Comparison of ENCODE assay signal across 12 cellular contexts in the genomic region with DNA sequence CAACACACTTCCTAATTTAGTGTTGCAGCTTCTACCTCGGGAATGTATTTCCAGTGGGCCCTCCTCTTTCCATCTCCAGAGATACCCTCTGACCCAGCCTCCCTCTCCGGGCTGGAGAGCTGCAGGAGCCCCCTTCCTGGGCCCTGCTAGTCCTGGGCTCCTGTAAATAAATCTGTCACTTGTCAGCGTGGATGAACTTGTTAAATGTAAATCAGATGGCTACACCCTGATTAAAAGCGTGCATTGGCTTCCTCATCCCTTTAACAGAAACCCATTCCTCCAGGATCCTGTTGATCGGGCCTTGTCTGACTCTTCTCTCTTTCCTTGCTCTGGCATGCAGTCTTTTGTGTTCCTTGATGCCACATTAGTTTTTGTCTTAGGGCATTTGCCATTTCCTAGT. TPM values are rescaled to one million over a fixed set of nuclear protein-coding genes. Genes with fewer than 3 reads are reported as not detected.
A peak's percentile ranks its signal among the peaks of the same experiment; 100 is the strongest.
DNase-seq lines count a peak whose midpoint lies in the region; ATAC-seq and TF ChIP-seq lines count a peak whose summit lies in the region.
"Had no signal": no experiment of that assay in that cellular context is flagged by ENCODE, and none has a peak within 500 bp of the region (broad histone marks: within the 10 kb centered on the region; RNA-seq: fewer than 3 reads in every experiment).

No MANE protein-coding gene starts in this region.

- H3K36me3 ChIP-seq in mesenchymal stem cell (ENCODE audit: control insufficient read depth in 1 of 2, insufficient read depth in 2 of 2, low read depth in 1 of 2, low read length in 2 of 2) = peaks cover 0 to 7% of the 10 kb centered on the region in 2 experiments
- H3K36me3 ChIP-seq in transverse colon = no peaks in the 10 kb centered on the region
- no peaks in the 10 kb centered on the region for H3K36me3 ChIP-seq in left lung
- H3K36me3 ChIP-seq in brain microvascular endothelial cell (replicated peaks) = no peaks in the 10 kb centered on the region

- no peak overlapping the region for H4K8ac ChIP-seq in mesenchymal stem cell (ENCODE audit: low read length)

- peaks cover 2% of the 10 kb centered on the region for H3K79me1 ChIP-seq in mesenchymal stem cell (replicated peaks; ENCODE audit: low read length, poor library complexity, severe bottlenecking)

- no peak overlapping the region for H2BK5ac ChIP-seq in mesenchymal stem cell (ENCODE audit: low read depth, low read length, poor library complexity, severe bottlenecking)

- H3K9me3 ChIP-seq in mesenchymal stem cell (ENCODE audit: control insufficient read depth, low read length) (no peaks in the 10 kb centered on the region), transverse colon (no peaks in the 10 kb centered on the region), left lung (no peaks in the 10 kb centered on the region)

- CTCF ChIA-PET in activated CD8-positive, alpha-beta T cell treated with anti-CD3 and anti-CD28 coated beads, Interleukin-2, amount 10 ng/mL, durations not matched to agents 7 days and 5 days (lab: Charles Lee) = no interaction called here

- H3K18ac ChIP-seq in mesenchymal stem cell (ENCODE audit: low read depth in 1 of 2, low read length in 2 of 2) = peak overlapping the region in 1 of 2 experiments; percentile 40

- no peaks in the 10 kb centered on the region for H3K9me3 Mint-ChIP-seq in activated naive CD4-positive, alpha-beta T cell treated with anti-CD3 and anti-CD28 coated beads, Interleukin-2, amount 50 U/mL, for 24 hours
- H3K9me3 Mint-ChIP-seq in activated naive CD4-positive, alpha-beta T cell treated with anti-CD3 and anti-CD28 coated beads, Interleukin-2, amount 50 U/mL, for 72 hours = no peaks in the 10 kb centered on the region
- H3K9me3 Mint-ChIP-seq in activated CD8-positive, alpha-beta T cell treated with anti-CD3 and anti-CD28 coated beads, Interleukin-2, amount 10 ng/mL, durations not matched to agents 7 days and 5 days (ENCODE audit: insufficient read depth) = no peaks in the 10 kb centered on the region

- H2AK5ac ChIP-seq in mesenchymal stem cell (ENCODE audit: low read length, severe bottlenecking) = peak overlapping the region; percentile 86

- in situ Hi-C loops in transverse colon (cut with MboI; ENCODE audit: low pct_ligation_motif_present in 1 of 4, low pct_unique_long_range_greater_than_20kb in 1 of 4, low sequenced_read_pairs in 3 of 4) (loop anchor here in 1 of 4 donors (25.0 kb wide), 1 partner anchor 163 kb away; no protein-coding TSS in a partner anchor), brain microvascular endothelial cell (cut with HindIII; ENCODE audit: low pct_ligation_motif_present, low sequenced_read_pairs) (no loop called here)

- 89% methylated on average over 5 of the region's 5 CpGs for WGBS in mesenchymal stem cell
- 73 to 80% methylated on average over 4 to 5 of the region's 5 CpGs for WGBS in transverse colon (ENCODE audit: low coverage in 1 of 2), 2 donors

- no peak for TF ChIP-seq CTCF in transverse colon (IDR thresholded peaks at IDR 0.05)
- TF ChIP-seq CTCF in left lung (IDR thresholded peaks at IDR 0.05) = no peak
- TF ChIP-seq CTCF in brain microvascular endothelial cell (IDR thresholded peaks at IDR 0.05; ENCODE audit: low read depth, low read length, missing control alignments) = no peak

- peak overlapping the region in 1 of 2 experiments; percentile 59 for H3K23ac ChIP-seq in mesenchymal stem cell (ENCODE audit: low read length in 2 of 2)

- peak overlapping the region; percentile 73 for H3K4me3 Mint-ChIP-seq in activated naive CD4-positive, alpha-beta T cell treated with anti-CD3 and anti-CD28 coated beads, Interleukin-2, amount 50 U/mL, for 24 hours
- H3K4me3 Mint-ChIP-seq in activated CD8-positive, alpha-beta T cell treated with anti-CD3 and anti-CD28 coated beads, Interleukin-2, amount 10 ng/mL, durations not matched to agents 7 days and 5 days = peak overlapping the region; percentile 85

- no peak overlapping the region for H2BK15ac ChIP-seq in mesenchymal stem cell (ENCODE audit: low read depth, poor library complexity, severe bottlenecking)

- H3K36me3 Mint-ChIP-seq in activated naive CD4-positive, alpha-beta T cell treated with anti-CD3 and anti-CD28 coated beads, Interleukin-2, amount 50 U/mL, for 24 hours = no peaks in the 10 kb centered on the region
- H3K36me3 Mint-ChIP-seq in activated naive CD4-positive, alpha-beta T cell treated with anti-CD3 and anti-CD28 coated beads, Interleukin-2, amount 50 U/mL, for 72 hours = peaks cover 0 to 5% of the 10 kb centered on the region in 2 donors
- H3K36me3 Mint-ChIP-seq in activated CD8-positive, alpha-beta T cell treated with anti-CD3 and anti-CD28 coated beads, Interleukin-2, amount 10 ng/mL, durations not matched to agents 7 days and 5 days (ENCODE audit: low read depth) = peaks cover 20% of the 10 kb centered on the region

- H4K91ac ChIP-seq in mesenchymal stem cell (ENCODE audit: low read length) = no peak overlapping the region

- H3K4me1 ChIP-seq in mesenchymal stem cell (ENCODE audit: control insufficient read depth, insufficient read depth, low read depth, low read length) = peaks cover 24% of the 10 kb centered on the region
- H3K4me1 ChIP-seq in transverse colon = peaks cover 4 to 28% (median 16%) of the 10 kb centered on the region in 4 donors
- H3K4me1 ChIP-seq in left lung = peaks cover 6 to 28% of the 10 kb centered on the region in 2 donors

- peak overlapping the region; percentile 89 for H3K27ac Mint-ChIP-seq in activated naive CD4-positive, alpha-beta T cell treated with anti-CD3 and anti-CD28 coated beads, Interleukin-2, amount 50 U/mL, for 24 hours
- H3K27ac Mint-ChIP-seq in activated naive CD4-positive, alpha-beta T cell treated with anti-CD3 and anti-CD28 coated beads, Interleukin-2, amount 50 U/mL, for 72 hours = no peak overlapping the region
- peak overlapping the region; percentile 5 for H3K27ac Mint-ChIP-seq in activated CD8-positive, alpha-beta T cell treated with anti-CD3 and anti-CD28 coated beads, Interleukin-2, amount 10 ng/mL, durations not matched to agents 7 days and 5 days

- no peaks in the 10 kb centered on the region for H3K27me3 Mint-ChIP-seq in activated naive CD4-positive, alpha-beta T cell treated with anti-CD3 and anti-CD28 coated beads, Interleukin-2, amount 50 U/mL, for 24 hours
- H3K27me3 Mint-ChIP-seq in activated CD8-positive, alpha-beta T cell treated with anti-CD3 and anti-CD28 coated beads, Interleukin-2, amount 10 ng/mL, durations not matched to agents 7 days and 5 days (ENCODE audit: low read depth) = no peaks in the 10 kb centered on the region

- H3K4me3 ChIP-seq in mesenchymal stem cell (ENCODE audit: insufficient read depth in 1 of 2, low read depth in 1 of 2, low read length in 2 of 2) (no peak overlapping the region), transverse colon (no peak overlapping the region), left lung (no peak overlapping the region), brain microvascular endothelial cell (ENCODE audit: low read depth, low read length) (no peak overlapping the region)

- no peak overlapping the region for H2AFZ ChIP-seq in mesenchymal stem cell (ENCODE audit: low read depth, low read length)

- peaks cover 42% of the 10 kb centered on the region for H3K4me1 Mint-ChIP-seq in activated naive CD4-positive, alpha-beta T cell treated with anti-CD3 and anti-CD28 coated beads, Interleukin-2, amount 50 U/mL, for 24 hours
- peaks cover 48% of the 10 kb centered on the region for H3K4me1 Mint-ChIP-seq in activated CD8-positive, alpha-beta T cell treated with anti-CD3 and anti-CD28 coated beads, Interleukin-2, amount 10 ng/mL, durations not matched to agents 7 days and 5 days (ENCODE audit: low read depth)

- no peak for TF ChIP-seq POLR2A in transverse colon (IDR thresholded peaks at IDR 0.05)

- no peak for TF ChIP-seq EP300 in transverse colon (IDR thresholded peaks at IDR 0.05; ENCODE audit: low read depth)

- H3K27ac ChIP-seq in mesenchymal stem cell (ENCODE audit: low read length, poor library complexity, severe bottlenecking) (peak overlapping the region; percentile 44), transverse colon (peak overlapping the region; percentile 10 to 99 (median 60)), left lung (no peak overlapping the region), brain microvascular endothelial cell (no peak overlapping the region)
- H3K27ac ChIP-seq: epithelial cell of prostate had no signal

- intact Hi-C loops in transverse colon (cut with DNase I; ENCODE audit: low total_unique reads) (no loop called here), left lung (cut with DNase I) (no loop called here)

- H3K4me2 ChIP-seq in mesenchymal stem cell (ENCODE audit: low read length, poor library complexity, severe bottlenecking) = no peak overlapping the region

- no peak overlapping the region for H2BK120ac ChIP-seq in mesenchymal stem cell (ENCODE audit: low read depth, low read length)

- H3K27me3 ChIP-seq in mesenchymal stem cell (ENCODE audit: control insufficient read depth in 1 of 2, insufficient read depth in 1 of 2, low read length in 2 of 2) (no peaks in the 10 kb centered on the region), transverse colon (no peaks in the 10 kb centered on the region), left lung (no peaks in the 10 kb centered on the region), brain microvascular endothelial cell (replicated peaks) (no peaks in the 10 kb centered on the region)

- ATAC-seq in activated naive CD4-positive, alpha-beta T cell treated with anti-CD3 and anti-CD28 coated beads, Interleukin-2, amount 50 U/mL, for 72 hours = no peak
- no peak for ATAC-seq in activated CD8-positive, alpha-beta T cell treated with anti-CD3 and anti-CD28 coated beads, Interleukin-2, amount 10 ng/mL, durations not matched to agents 7 days and 5 days
- no peak for ATAC-seq in left lung

- no peak for DNase-seq in activated naive CD4-positive, alpha-beta T cell treated with anti-CD3 and anti-CD28 coated beads, Interleukin-2, amount 50 U/mL, for 72 hours (ENCODE audit: low spot score in 2 of 2)
- DNase-seq in activated CD8-positive, alpha-beta T cell treated with anti-CD3 and anti-CD28 coated beads, Interleukin-2, amount 10 ng/mL, durations not matched to agents 7 days and 5 days = no peak
- DNase-seq in mesenchymal stem cell = no peak
- DNase-seq in transverse colon = no peak
- no peak for DNase-seq in left lung
- DNase-seq in kidney glomerular epithelial cell (lab: John Stamatoyannopoulos, UW) = no peak
- DNase-seq in brain microvascular endothelial cell = no peak
- DNase-seq: activated CD4-positive, CD25-positive, alpha-beta regulatory T cell; NCI-H1417 treated with DMSO at 0.1 percent for 48 hours; substantia nigra had no signal

- no peak overlapping the region for H3K9ac ChIP-seq in mesenchymal stem cell (ENCODE audit: low read length)

- H2BK12ac ChIP-seq in mesenchymal stem cell (ENCODE audit: low read length in 2 of 2) = no peak overlapping the region

- no peak overlapping the region for H3K4ac ChIP-seq in mesenchymal stem cell (ENCODE audit: low read depth in 1 of 2, low read length in 2 of 2)

- POLR2A ChIA-PET in activated CD8-positive, alpha-beta T cell treated with anti-CD3 and anti-CD28 coated beads, Interleukin-2, amount 10 ng/mL, durations not matched to agents 7 days and 5 days (lab: Charles Lee) = no interaction called here

- H3K14ac ChIP-seq in mesenchymal stem cell (ENCODE audit: low read length in 2 of 2) = no peak overlapping the region

RNA-seq across cellular contexts. Expression of gene ZNF236, which starts 2.4 kb away (rescaled TPM):
- total RNA-seq in activated naive CD4-positive, alpha-beta T cell treated with anti-CD3 and anti-CD28 coated beads, Interleukin-2, amount 50 U/mL, for 72 hours = 10 to 100 TPM; 17.7 to 24.5 TPM
- total RNA-seq in activated CD8-positive, alpha-beta T cell treated with anti-CD3 and anti-CD28 coated beads, Interleukin-2, amount 10 ng/mL, durations not matched to agents 7 days and 5 days = 10 to 100 TPM; 18.2 to 24.3 TPM
- polyA plus RNA-seq in mesenchymal stem cell (2013, experiment 1 of 2) = 7.1 TPM
- polyA plus RNA-seq in mesenchymal stem cell (2013, experiment 2 of 2) = 6.6 TPM
- total RNA-seq in transverse colon (10 to 100 TPM; 18.3 to 82.8 (median 43.7) TPM), left lung (10 to 100 TPM; 14.9 to 15.1 TPM)

Comparison
In these comparisons a context has a peak if more than half of its experiments do, and no peak if none do; other contexts are left out.
1. H3K27ac Mint-ChIP-seq: peak in activated naive CD4-positive, alpha-beta T cell treated with anti-CD3 and anti-CD28 coated beads, Interleukin-2, amount 50 U/mL, for 24 hours (single experiment) and activated CD8-positive, alpha-beta T cell treated with anti-CD3 and anti-CD28 coated beads, Interleukin-2, amount 10 ng/mL, durations not matched to agents 7 days and 5 days (single experiment); none in activated naive CD4-positive, alpha-beta T cell treated with anti-CD3 and anti-CD28 coated beads, Interleukin-2, amount 50 U/mL, for 72 hours (0 of 2).
2. H3K27ac ChIP-seq: peak in mesenchymal stem cell (single experiment) and transverse colon (4 of 4); none in left lung (0 of 2) and brain microvascular endothelial cell (single experiment).